In genomic region chr11:107853070-107853469, GRCh38 we compare ENCODE assay signal across 1 cellular context.
TF ChIP-seq lines count a peak whose summit lies in the region.

No MANE protein-coding gene starts in this region.

TF ChIP-seq in GM12878, 131 proteins besides CTCF, POLR2A, EP300 and RAD21 (continued from another document):
- no peak for TF ChIP-seq ZNF592 (IDR thresholded peaks at IDR 0.05)
- TF ChIP-seq PML (IDR thresholded peaks at IDR 0.05; ENCODE audit: low read length): no peak
- no peak for TF ChIP-seq PAX5 (IDR thresholded peaks at IDR 0.05; ENCODE audit: borderline replicate concordance, low read depth, low read length)
- no peak for TF ChIP-seq DPF2 (IDR thresholded peaks at IDR 0.05)
- no peak for TF ChIP-seq MLLT1 (IDR thresholded peaks at IDR 0.05)
- TF ChIP-seq SPI1 (IDR thresholded peaks at IDR 0.05; ENCODE audit: borderline replicate concordance, insufficient read depth, low read depth, low read length): no peak
- no peak for TF ChIP-seq ATF3 (IDR thresholded peaks at IDR 0.05; ENCODE audit: borderline replicate concordance, extremely low read depth, low read depth, low read length)
- no peak for TF ChIP-seq SIX5 (IDR thresholded peaks at IDR 0.05; ENCODE audit: low read depth, low read length, severe bottlenecking)
- TF ChIP-seq IRF5 (IDR thresholded peaks at IDR 0.05; ENCODE audit: borderline replicate concordance): no peak
- TF ChIP-seq ZNF207 (IDR thresholded peaks at IDR 0.05; ENCODE audit: borderline replicate concordance): no peak
- no peak for TF ChIP-seq SIN3A (IDR thresholded peaks at IDR 0.05; ENCODE audit: low read depth, low read length)
- no peak for TF ChIP-seq PRDM15 (CRISPR knock-in tag; IDR thresholded peaks at IDR 0.05)
- TF ChIP-seq HCFC1 (IDR thresholded peaks at IDR 0.05; ENCODE audit: low read length): no peak
- TF ChIP-seq NBN (IDR thresholded peaks at IDR 0.05): no peak
- no peak for TF ChIP-seq YBX1 (IDR thresholded peaks at IDR 0.05)
- TF ChIP-seq SRF (IDR thresholded peaks at IDR 0.05; ENCODE audit: low read depth in 2 of 2, low read length in 2 of 2): no peak
- no peak for TF ChIP-seq RUNX3 (IDR thresholded peaks at IDR 0.05; ENCODE audit: low read length)
